Comparison of ENCODE assay signal across 9 cellular contexts in genomic region chr17:34252138-34252889, GRCh38. TPM values are rescaled to one million over a fixed set of nuclear protein-coding genes. Genes with fewer than 3 reads are reported as not detected.
DNase-seq lines count a peak whose midpoint lies in the region; ATAC-seq, FAIRE-seq and TF ChIP-seq lines count a peak whose summit lies in the region.
"Had no signal": no experiment of that assay in that cellular context is flagged by ENCODE, and none has a peak within 500 bp of the region (broad histone marks: within the 10 kb centered on the region; RNA-seq: fewer than 3 reads in every experiment).

No MANE protein-coding gene starts in this region.

- no peak for TF ChIP-seq EP300 in suprapubic skin (IDR thresholded peaks at IDR 0.05)

- peak overlapping the region; percentile 32 for H3K56ac ChIP-seq in IMR-90 (ENCODE audit: extremely low read depth, insufficient read depth, low read length)

- CTCF ChIA-PET in IMR-90 (lab: Yijun Ruan, JAX), result interaction anchor here (0.7 to 1.9 kb wide), 4 partner anchors 54 to 109 kb away, joined by 3 to 9 read pairs (median 4); no protein-coding TSS in a partner anchor

- peak; percentile 10; the same call in 1 of the 2 replicates for TF ChIP-seq POLR2A in IMR-90 (IDR thresholded peaks at IDR 0.05; ENCODE audit: low read depth, low read length)
- TF ChIP-seq POLR2A in suprapubic skin (IDR thresholded peaks at IDR 0.05), result no peak

- intact Hi-C loops in IMR-90 (cut with micrococcal nuclease) (loop anchor here (2.0 kb wide), 1 partner anchor 102 kb away; no protein-coding TSS in a partner anchor), left colon (cut with DNase I, micrococcal nuclease) (no loop called here)

- H2BK20ac ChIP-seq in IMR-90 (ENCODE audit: low read depth, low read length), result peak overlapping the region; percentile 91

- TF ChIP-seq CTCF in IMR-90 (conservative IDR thresholded peaks at IDR 0.05; ENCODE audit: low read depth, low read length) (no peak), bronchial epithelial cell (IDR thresholded peaks at IDR 0.05; ENCODE audit: insufficient read depth, low read length, severe bottlenecking) (no peak), suprapubic skin (IDR thresholded peaks at IDR 0.05) (no peak)

- TF ChIP-seq RAD21 in IMR-90 (IDR thresholded peaks at IDR 0.05; ENCODE audit: low read length), result no peak

- H3K9me1 ChIP-seq in IMR-90 (ENCODE audit: insufficient read depth, low read length), result peaks cover 30% of the 10 kb centered on the region

- dilution Hi-C loops in IMR-90 (cut with HindIII; ENCODE audit: low sequenced_read_pairs, unreplicated experiment), result no loop called here

- H2AK9ac ChIP-seq in IMR-90 (replicated peaks; ENCODE audit: low read depth, low read length, poor library complexity), result peak overlapping the region; percentile 66

- peak; percentile 95 for DNase-seq in IMR-90
- peak; percentile 16 for DNase-seq in bronchial epithelial cell (ENCODE audit: low read depth)
- peak; percentile 75 to 80 for DNase-seq in left colon
- DNase-seq in suprapubic skin (ENCODE audit: low spot score in 2 of 2), result peak; percentile 95
- no peak for DNase-seq in HuH-7 (ENCODE audit: low spot score)
- no peak for DNase-seq in COR-L47 (lab: John Stamatoyannopoulos, UW)

- peak overlapping the region; percentile 95 for H4K91ac ChIP-seq in IMR-90 (ENCODE audit: insufficient read depth, low read depth, low read length)

- peaks cover 27% of the 10 kb centered on the region for H3K4me1 ChIP-seq in BLaER1
- peaks cover 53% of the 10 kb centered on the region for H3K4me1 ChIP-seq in IMR-90 (ENCODE audit: control insufficient read depth, insufficient read depth, low read length)
- peaks cover 85% of the 10 kb centered on the region for H3K4me1 ChIP-seq in suprapubic skin

- no peaks in the 10 kb centered on the region for H3K79me1 ChIP-seq in IMR-90 (ENCODE audit: low read depth in 1 of 2, low read length in 2 of 2)

- H3K9me3 ChIP-seq in BLaER1, result no peaks in the 10 kb centered on the region
- H3K9me3 ChIP-seq in IMR-90 (ENCODE audit: control insufficient read depth, insufficient read depth, low read length), result no peaks in the 10 kb centered on the region
- no peaks in the 10 kb centered on the region for H3K9me3 ChIP-seq in suprapubic skin
- H3K9me3 ChIP-seq: HAP-1 had no signal

- ATAC-seq in IMR-90 (ENCODE audit: low read depth), result peak; percentile 24
- ATAC-seq in left colon, result peak; percentile 26
- ATAC-seq in GM21515 (IDR thresholded peaks at IDR 0.05; ENCODE audit: unreplicated experiment), result no peak

- 0% methylated on average over 2 of the region's 10 CpGs; no CpG with 5 or more reads in 1 of the 2 experiments for WGBS in IMR-90 (ENCODE audit: extremely low coverage in 2 of 2, insufficient read length in 1 of 2), 2 experiments
- 14% methylated on average over 10 of the region's 10 CpGs for WGBS in suprapubic skin

- peak overlapping the region; percentile 70 for H3K23ac ChIP-seq in IMR-90 (ENCODE audit: low read depth, low read length)

- H3K27ac ChIP-seq in BLaER1, result no peak overlapping the region
- H3K27ac ChIP-seq in IMR-90 (ENCODE audit: insufficient read depth, low read length), result peak overlapping the region; percentile 75
- H3K27ac ChIP-seq in suprapubic skin, result peak overlapping the region; percentile 86

- peak overlapping the region; percentile 80; the same call in 2 of the 3 replicates for H2BK15ac ChIP-seq in IMR-90 (ENCODE audit: low read depth, low read length)

- no peaks in the 10 kb centered on the region for H3K36me3 ChIP-seq in BLaER1
- H3K36me3 ChIP-seq in IMR-90 (ENCODE audit: control insufficient read depth, insufficient read depth, low read length), result peaks cover 3% of the 10 kb centered on the region; the same call in 1 of the 2 replicates
- H3K36me3 ChIP-seq in bronchial epithelial cell (ENCODE audit: control insufficient read depth, insufficient read depth, low read length), result no peaks in the 10 kb centered on the region
- no peaks in the 10 kb centered on the region for H3K36me3 ChIP-seq in suprapubic skin
- H3K36me3 ChIP-seq: HAP-1 had no signal

- no peak overlapping the region for H3K4me3 ChIP-seq in BLaER1
- no peak overlapping the region for H3K4me3 ChIP-seq in IMR-90 (ENCODE audit: insufficient read depth, low read depth, low read length)
- H3K4me3 ChIP-seq in bronchial epithelial cell (ENCODE audit: low read depth, low read length), result no peak overlapping the region
- H3K4me3 ChIP-seq in suprapubic skin, result no peak overlapping the region
- H3K4me3 ChIP-seq: HAP-1 had no signal

- peak overlapping the region; percentile 50 for H3K14ac ChIP-seq in IMR-90 (replicated peaks; ENCODE audit: low read depth, low read length)

- H3K4ac ChIP-seq in IMR-90 (ENCODE audit: low read depth, low read length), result peak overlapping the region; percentile 90

- FAIRE-seq in bronchial epithelial cell (lab: Jason Lieb, UNC), result no peak

- H4K5ac ChIP-seq in IMR-90 (ENCODE audit: low read depth, low read length), result peak overlapping the region; percentile 91

- H3K4me2 ChIP-seq in BLaER1 (peak overlapping the region; percentile 33), IMR-90 (ENCODE audit: low read depth, low read length) (peak overlapping the region; percentile 42)

- no peaks in the 10 kb centered on the region for H4K20me1 ChIP-seq in BLaER1
- no peaks in the 10 kb centered on the region for H4K20me1 ChIP-seq in IMR-90 (ENCODE audit: insufficient read depth, low read length)

- H2AK5ac ChIP-seq in IMR-90 (ENCODE audit: low read depth, low read length), result peak overlapping the region; percentile 95

- no TSS peak for BruUV-seq in IMR-90 (replicated peaks; lab: Mats Ljungman, UMichigan)

- H3K27me3 ChIP-seq in BLaER1, result no peaks in the 10 kb centered on the region
- H3K27me3 ChIP-seq in IMR-90 (ENCODE audit: control insufficient read depth, insufficient read depth, low read length), result no peaks in the 10 kb centered on the region
- no peaks in the 10 kb centered on the region for H3K27me3 ChIP-seq in bronchial epithelial cell (ENCODE audit: control insufficient read depth, insufficient read depth, low read length)
- H3K27me3 ChIP-seq in suprapubic skin, result no peaks in the 10 kb centered on the region

- H3K9ac ChIP-seq in BLaER1 (no peak overlapping the region), IMR-90 (ENCODE audit: low read depth, low read length) (peak overlapping the region; percentile 5; the same call in 1 of the 2 replicates)

- peak overlapping the region; percentile 92 for H2BK120ac ChIP-seq in IMR-90 (ENCODE audit: low read depth, low read length)

- H3K18ac ChIP-seq in IMR-90 (ENCODE audit: low read depth, low read length), result peak overlapping the region; percentile 75

- peak overlapping the region; percentile 92 for H2BK5ac ChIP-seq in IMR-90 (ENCODE audit: low read depth, low read length, poor library complexity, severe bottlenecking)

- in situ Hi-C loops in IMR-90 (cut with MboI; ENCODE audit: low sequenced_read_pairs), result loop anchor here (25.0 kb wide), 1 partner anchor 860 kb away; the partner anchor contains the start of genes FNDC8 and RAD51D

- H4K8ac ChIP-seq in IMR-90 (ENCODE audit: low read depth in 2 of 2, low read length in 2 of 2), result peak overlapping the region; percentile 75 to 80

- POLR2A ChIA-PET in IMR-90 (lab: Charles Lee; ENCODE audit: unreplicated experiment), result interaction anchor here (0.9 kb wide), 1 partner anchor 51 kb away, joined by 3 read pairs; no protein-coding TSS in a partner anchor

- peak overlapping the region; percentile 58 for H2AFZ ChIP-seq in IMR-90 (replicated peaks; ENCODE audit: low read length, poor library complexity)

TF ChIP-seq in IMR-90, 13 proteins besides CTCF, POLR2A, EP300 and RAD21 (continues in another document):
- TF ChIP-seq RCOR1 (IDR thresholded peaks at IDR 0.05; ENCODE audit: insufficient replicate concordance, low read length), result peak; percentile 71
- TF ChIP-seq, protein P1, sequence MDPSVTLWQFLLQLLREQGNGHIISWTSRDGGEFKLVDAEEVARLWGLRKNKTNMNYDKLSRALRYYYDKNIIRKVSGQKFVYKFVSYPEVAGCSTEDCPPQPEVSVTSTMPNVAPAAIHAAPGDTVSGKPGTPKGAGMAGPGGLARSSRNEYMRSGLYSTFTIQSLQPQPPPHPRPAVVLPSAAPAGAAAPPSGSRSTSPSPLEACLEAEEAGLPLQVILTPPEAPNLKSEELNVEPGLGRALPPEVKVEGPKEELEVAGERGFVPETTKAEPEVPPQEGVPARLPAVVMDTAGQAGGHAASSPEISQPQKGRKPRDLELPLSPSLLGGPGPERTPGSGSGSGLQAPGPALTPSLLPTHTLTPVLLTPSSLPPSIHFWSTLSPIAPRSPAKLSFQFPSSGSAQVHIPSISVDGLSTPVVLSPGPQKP (IDR thresholded peaks at IDR 0.05; ENCODE audit: borderline replicate concordance, low read depth, low read length), result no peak
- TF ChIP-seq CHD1 (IDR thresholded peaks at IDR 0.05; ENCODE audit: low read depth, low read length), result peak; percentile 68; the same call in 1 of the 2 replicates
- no peak for TF ChIP-seq RFX5 (IDR thresholded peaks at IDR 0.05; ENCODE audit: low read depth, low read length)
- TF ChIP-seq MAZ (IDR thresholded peaks at IDR 0.05; ENCODE audit: borderline replicate concordance, low read depth, low read length), result 0 out of 2 replicates have a peak, but pooled peaks have one; percentile 22

RNA-seq across cellular contexts. Expression of gene CCL2, which starts 2.8 kb away (rescaled TPM):
- total RNA-seq in IMR-90 (2012; rRNA removed), result 126 and 206 TPM in 2 replicates
- 85.9 and 103 TPM in 2 replicates for polyA plus RNA-seq in IMR-90 (2012; rRNA removed)
- 67.4 and 73.1 TPM in 2 replicates for polyA plus RNA-seq in IMR-90 (2012; cell fraction: cytosol; rRNA removed)
- polyA plus RNA-seq in IMR-90 (2012; cell fraction: nucleus; rRNA removed; ENCODE audit: low replicate concordance), result 22.7 and 55.8 TPM in 2 replicates
- total RNA-seq in bronchial epithelial cell, result not detected in 2 replicates
- total RNA-seq in left colon, result 10 to 100 TPM in 1 of 2 donors, 1 to 10 TPM in 1; 4.6 to 13.0 TPM
- total RNA-seq in suprapubic skin, result 10 to 100 TPM in 2 of 4 donors, 1 to 10 TPM in 2; 7.1 to 26.9 (median 14.0) TPM

RNA-seq across cellular contexts. Expression of gene CCL7, which starts 17.7 kb away (rescaled TPM):
- total RNA-seq in IMR-90 (2012; rRNA removed), result 0.18 and 0.28 TPM in 2 replicates
- polyA plus RNA-seq in IMR-90 (2012; rRNA removed), result 0.24 and 0.58 TPM in 2 replicates
- polyA plus RNA-seq in IMR-90 (2012; cell fraction: cytosol; rRNA removed), result 0.15 and 0.27 TPM in 2 replicates
- polyA plus RNA-seq in IMR-90 (2012; cell fraction: nucleus; rRNA removed; ENCODE audit: low replicate concordance), result not detected in 2 replicates
- total RNA-seq in bronchial epithelial cell, result not detected in 2 replicates
- not detected for total RNA-seq in left colon
- 1 to 10 TPM in 1 of 4 donors, not detected in 3; 1.5 TPM for total RNA-seq in suprapubic skin

RNA-seq across cellular contexts. Expression of gene CCL11, which starts 33.2 kb away (rescaled TPM):
- total RNA-seq in IMR-90 (2012; rRNA removed) (not detected in 2 replicates), bronchial epithelial cell (not detected in 2 replicates), left colon (1 to 10 TPM; 1.2 to 4.9 TPM), suprapubic skin (not detected)
- polyA plus RNA-seq in IMR-90 (2012; rRNA removed), result not detected in 2 replicates
- not detected in 2 replicates for polyA plus RNA-seq in IMR-90 (2012; cell fraction: cytosol; rRNA removed)
- polyA plus RNA-seq in IMR-90 (2012; cell fraction: nucleus; rRNA removed; ENCODE audit: low replicate concordance), result not detected in 2 replicates

Comparison
In these comparisons a context has a peak if more than half of its experiments do, and no peak if none do; other contexts are left out.
1. DNase-seq: peak in IMR-90 (single experiment), bronchial epithelial cell (single experiment), left colon (2 of 2) and suprapubic skin (2 of 2); none in HuH-7 (single experiment) and COR-L47 (single experiment).